Comparison of ENCODE assay signal across 8 cellular contexts in the genomic region with DNA sequence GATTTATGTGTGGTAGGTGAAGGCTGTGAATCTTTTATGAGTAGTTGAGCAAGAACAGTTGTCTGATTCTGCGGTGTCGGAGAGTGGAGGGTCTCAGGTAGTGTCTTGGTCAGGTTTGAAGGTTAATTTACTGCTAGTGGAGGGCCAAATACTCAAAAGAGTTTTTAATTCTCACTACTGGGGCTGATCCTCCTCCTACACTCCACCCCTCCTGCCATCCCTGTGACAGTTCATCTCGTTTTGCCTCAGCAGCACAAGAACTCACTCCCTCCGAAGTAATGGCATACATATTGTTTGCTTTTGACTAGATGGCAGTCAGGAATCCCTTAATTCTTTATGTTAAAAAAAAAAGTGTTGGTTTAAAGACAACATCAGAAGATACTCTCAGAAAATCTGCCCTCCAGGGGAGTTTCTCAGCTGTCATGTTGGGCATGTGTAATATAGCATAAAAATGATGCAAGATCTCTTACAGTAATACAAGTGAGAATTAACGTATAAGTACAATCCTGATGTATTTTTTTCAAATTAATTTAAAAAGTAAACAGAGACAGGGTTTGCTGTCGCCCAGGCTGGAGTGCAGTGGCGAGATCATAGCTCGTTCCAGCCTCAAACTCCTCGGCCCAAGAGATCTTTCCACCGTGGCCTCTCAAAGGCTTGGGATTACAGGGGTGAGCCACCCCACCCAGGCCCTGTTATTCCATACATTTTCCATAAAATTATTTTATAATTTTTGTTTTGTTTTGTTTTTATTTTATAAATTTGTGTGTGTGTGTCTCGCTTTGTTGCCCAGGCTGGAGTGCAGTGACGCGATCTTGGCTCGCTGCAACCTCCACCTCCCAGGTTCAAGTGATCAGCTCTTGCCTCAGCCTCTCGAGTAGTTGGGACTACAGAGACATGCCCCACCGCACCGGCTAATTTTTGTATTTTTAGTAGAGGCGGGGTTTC. TPM values are rescaled to one million over a fixed set of nuclear protein-coding genes. Genes with fewer than 3 reads are reported as not detected.
DNase-seq lines count a peak whose midpoint lies in the region; ATAC-seq and TF ChIP-seq lines count a peak whose summit lies in the region.

No MANE protein-coding gene starts in this region.

- H3K27me3 ChIP-seq in KMS-11 (ENCODE audit: insufficient read depth, low read depth) (no peaks in the 10 kb centered on the region), mucosa of stomach (ENCODE audit: control insufficient read depth, insufficient read depth, low read length) (no peaks in the 10 kb centered on the region)

- BruUV-seq in MCF 10A (replicated peaks; lab: Mats Ljungman, UMichigan) = no TSS peak

- H3K36me3 Mint-ChIP-seq in CD14-positive monocyte (peaks cover 4 to 7% of the 10 kb centered on the region in 2 donors), MCF 10A (ENCODE audit: insufficient read depth, unreplicated experiment) (peaks cover 4% of the 10 kb centered on the region)

- H3K4me3 Mint-ChIP-seq in CD14-positive monocyte (peak overlapping the region; percentile 99), MCF 10A (ENCODE audit: unreplicated experiment) (peak overlapping the region; percentile 92)

- H3K4me3 ChIP-seq in KMS-11 (IDR thresholded peaks at IDR 0.05; ENCODE audit: insufficient read depth, low read depth, low read length) (no peak overlapping the region), mucosa of stomach (ENCODE audit: low read length) (peak overlapping the region; percentile 96)

- peak overlapping the region; percentile 53; the same call in 1 of the 2 replicates for H2AFZ ChIP-seq in KMS-11 (ENCODE audit: low read depth)

- H4K20me1 ChIP-seq in KMS-11 (ENCODE audit: insufficient read depth) = peaks cover 2% of the 10 kb centered on the region; the same call in 1 of the 2 replicates

- peak overlapping the region; percentile 94 to 98 (median 96) for H3K27ac Mint-ChIP-seq in CD14-positive monocyte
- peak overlapping the region; percentile 91 for H3K27ac Mint-ChIP-seq in MCF 10A (ENCODE audit: low read depth, unreplicated experiment)

- POLR2A ChIA-PET in MCF 10A (lab: Yijun Ruan, JAX) = interaction anchor here (0.6 to 2.6 kb wide), 14 partner anchors 8 to 409 kb away, joined by 3 to 19 read pairs (median 4); a partner anchor contains a TSS

- peaks cover 0 to 15% (median 0%) of the 10 kb centered on the region in 7 donors for H3K9me3 Mint-ChIP-seq in CD14-positive monocyte
- no peaks in the 10 kb centered on the region for H3K9me3 Mint-ChIP-seq in MCF 10A (ENCODE audit: unreplicated experiment)

- no peak for TF ChIP-seq CTCF in CD14-positive monocyte (IDR thresholded peaks at IDR 0.05)
- TF ChIP-seq CTCF in KMS-11 (conservative IDR thresholded peaks at IDR 0.05; ENCODE audit: low read depth, low read length) = no peak
- no peak for TF ChIP-seq CTCF in MCF 10A (IDR thresholded peaks at IDR 0.05; ENCODE audit: unreplicated experiment)

- CTCF ChIA-PET in MCF 10A (lab: Yijun Ruan, JAX) = interaction anchor here (0.7 to 0.9 kb wide), 2 partner anchors 202 to 479 kb away, joined by 3 to 4 read pairs; no protein-coding TSS in a partner anchor

- no peak for ATAC-seq in HG03354 (IDR thresholded peaks at IDR 0.05; ENCODE audit: poor library complexity, severe bottlenecking, unreplicated experiment)

- H3K27me3 Mint-ChIP-seq in CD14-positive monocyte (ENCODE audit: low read depth in 3 of 3) (peaks cover 2 to 3% (median 2%) of the 10 kb centered on the region in 3 donors), MCF 10A (ENCODE audit: insufficient read depth, unreplicated experiment) (no peaks in the 10 kb centered on the region)

- H3K4me1 Mint-ChIP-seq in CD14-positive monocyte (peaks cover 57% of the 10 kb centered on the region), MCF 10A (ENCODE audit: insufficient read depth, unreplicated experiment) (peaks cover 42% of the 10 kb centered on the region)

- H3K4me1 ChIP-seq in KMS-11 (ENCODE audit: low read depth, poor library complexity, severe bottlenecking) = peaks cover 39% of the 10 kb centered on the region
- peaks cover 7% of the 10 kb centered on the region for H3K4me1 ChIP-seq in mucosa of stomach (ENCODE audit: control insufficient read depth, insufficient read depth, low read length)

- H3K36me3 ChIP-seq in KMS-11 (ENCODE audit: insufficient read depth) (no peaks in the 10 kb centered on the region), mucosa of stomach (ENCODE audit: control insufficient read depth, insufficient read depth, low read length) (no peaks in the 10 kb centered on the region)

- H3K9me3 ChIP-seq in mucosa of stomach (ENCODE audit: control insufficient read depth, low read length) = no peaks in the 10 kb centered on the region

- DNase-seq in CD14-positive monocyte (ENCODE audit: low spot score) (no peak), MCF 10A (ENCODE audit: unreplicated experiment) (peak; percentile 34), glomerular visceral epithelial cell (ENCODE audit: extremely low spot score) (no peak), HT-29 (ENCODE audit: low spot score) (no peak)
- DNase-seq in NK-92 treated with Interleukin-12 subunit alpha and Interleukin-12 subunit beta, amount 100 ng/mL, for 24 hours (lab: John Stamatoyannopoulos, UW) = no peak

- H3K4me2 ChIP-seq in KMS-11 = peak overlapping the region; percentile 44

- H3K9ac ChIP-seq in KMS-11 (peak overlapping the region; percentile 78; the same call in 1 of the 2 replicates), mucosa of stomach (ENCODE audit: low read length) (peak overlapping the region; percentile 91)

- intact Hi-C loops in CD14-positive monocyte (cut with micrococcal nuclease) (loop anchor here in 1 of 2 donors (5.0 kb wide), 2 partner anchors 32 to 208 kb away; a partner anchor contains a TSS), MCF 10A (cut with micrococcal nuclease) (no loop called here)

- H3K79me2 ChIP-seq in KMS-11 (ENCODE audit: insufficient read depth, low read depth) = peaks cover 60% of the 10 kb centered on the region

- peak overlapping the region; percentile 65; the same call in 1 of the 2 replicates for H3K27ac ChIP-seq in KMS-11

RNA-seq across cellular contexts. Expression of a gene that starts 1.3 kb away (rescaled TPM):
- polyA plus RNA-seq in CD14-positive monocyte = 10 to 100 TPM; 47.2 to 77.0 TPM
- total RNA-seq in MCF 10A (2022) = 106 and 112 TPM in 2 replicates
- total RNA-seq in HT-29 (2014; rRNA removed; shearing (Covaris generic)) = 25.9 and 34.4 TPM in 2 replicates
